8 cellular contexts compared by ENCODE assay signal in genomic region chr13:98033277-98034247, GRCh38.
A peak's percentile ranks its signal among the peaks of the same experiment; 100 is the strongest.
DNase-seq lines count a peak whose midpoint lies in the region; ATAC-seq and TF ChIP-seq lines count a peak whose summit lies in the region.

No MANE protein-coding gene starts in this region.

- no peaks in the 10 kb centered on the region for H3K9me2 ChIP-seq in OCI-LY1 (ENCODE audit: low read depth, low read length)

- H3F3A ChIP-seq in OCI-LY1 (ENCODE audit: insufficient read depth, low read length), result no peaks in the 10 kb centered on the region

- TF ChIP-seq POLR2A in prostate gland (IDR thresholded peaks at IDR 0.05), result no peak

- no peaks in the 10 kb centered on the region for H3K9me3 ChIP-seq in OCI-LY1 (ENCODE audit: low read length)
- H3K9me3 ChIP-seq in prostate gland, result no peaks in the 10 kb centered on the region

- H3K4me2 ChIP-seq in OCI-LY1 (ENCODE audit: low read length), result no peak overlapping the region

- peaks cover 5% of the 10 kb centered on the region; the same call in 1 of the 2 replicates for H3K27me3 ChIP-seq in OCI-LY1 (ENCODE audit: insufficient read depth, low read length)
- no peaks in the 10 kb centered on the region for H3K27me3 ChIP-seq in prostate gland (replicated peaks; ENCODE audit: insufficient read depth)

- peak; percentile 62 for ATAC-seq in GM18861 (IDR thresholded peaks at IDR 0.05; ENCODE audit: unreplicated experiment)
- no peak for ATAC-seq in HG02610 (IDR thresholded peaks at IDR 0.05; ENCODE audit: unreplicated experiment)
- ATAC-seq in GM18858 (IDR thresholded peaks at IDR 0.05; ENCODE audit: unreplicated experiment), result no peak

- DNase-seq in epithelial cell of proximal tubule (ENCODE audit: low read depth), result no peak
- peak; percentile 10 for DNase-seq in prostate gland (ENCODE audit: low spot score)
- no peak for DNase-seq in activated T-cell treated with anti-CD3 and anti-CD28 coated beads, Interleukin-2, amount 50 U/mL, for 48 hours
- no peak for DNase-seq in NCI-H510A (lab: John Stamatoyannopoulos, UW)

- H3K36me3 ChIP-seq in OCI-LY1 (ENCODE audit: insufficient read depth, low read length) (no peaks in the 10 kb centered on the region), prostate gland (no peaks in the 10 kb centered on the region)

- 56% methylated on average over 19 of the region's 19 CpGs for WGBS in prostate gland

- H3K9ac ChIP-seq in OCI-LY1 (ENCODE audit: low read length), result no peak overlapping the region

- no peaks in the 10 kb centered on the region for H3K79me2 ChIP-seq in OCI-LY1 (ENCODE audit: insufficient read depth, low read length)

- TF ChIP-seq CTCF in OCI-LY1 (IDR thresholded peaks at IDR 0.05; ENCODE audit: low read length) (peak; percentile 27; the same call in 1 of the 2 replicates), epithelial cell of proximal tubule (conservative IDR thresholded peaks at IDR 0.05; ENCODE audit: low read depth, low read length) (peak; percentile 56), prostate gland (IDR thresholded peaks at IDR 0.05) (no peak)

- H3K4me3 ChIP-seq in OCI-LY1 (ENCODE audit: low read depth, low read length, poor library complexity, severe bottlenecking), result no peak overlapping the region
- no peak overlapping the region for H3K4me3 ChIP-seq in epithelial cell of proximal tubule (ENCODE audit: low read depth, low read length)
- no peak overlapping the region for H3K4me3 ChIP-seq in prostate gland

- H3K27ac ChIP-seq in OCI-LY1 (ENCODE audit: low read depth, low read length, poor library complexity, severe bottlenecking) (no peak overlapping the region), prostate gland (no peak overlapping the region)

- H3K4me1 ChIP-seq in OCI-LY1 (ENCODE audit: insufficient read depth, low read length, severe bottlenecking) (no peaks in the 10 kb centered on the region), prostate gland (replicated peaks) (no peaks in the 10 kb centered on the region)

- H2AFZ ChIP-seq in OCI-LY1 (ENCODE audit: low read length), result no peak overlapping the region

- H4K20me1 ChIP-seq in OCI-LY1 (ENCODE audit: insufficient read depth, low read length), result no peaks in the 10 kb centered on the region

- intact Hi-C loops in prostate gland (cut with DNase I), result loop anchor here (10.0 kb wide), 1 partner anchor 361 kb away; no protein-coding TSS in a partner anchor

Comparison
In these comparisons a context has a peak if more than half of its experiments do, and no peak if none do; other contexts are left out.
1. CTCF ChIP-seq: peak in OCI-LY1 (single experiment) and epithelial cell of proximal tubule (single experiment); none in prostate gland (0 of 4).